In the genomic region with DNA sequence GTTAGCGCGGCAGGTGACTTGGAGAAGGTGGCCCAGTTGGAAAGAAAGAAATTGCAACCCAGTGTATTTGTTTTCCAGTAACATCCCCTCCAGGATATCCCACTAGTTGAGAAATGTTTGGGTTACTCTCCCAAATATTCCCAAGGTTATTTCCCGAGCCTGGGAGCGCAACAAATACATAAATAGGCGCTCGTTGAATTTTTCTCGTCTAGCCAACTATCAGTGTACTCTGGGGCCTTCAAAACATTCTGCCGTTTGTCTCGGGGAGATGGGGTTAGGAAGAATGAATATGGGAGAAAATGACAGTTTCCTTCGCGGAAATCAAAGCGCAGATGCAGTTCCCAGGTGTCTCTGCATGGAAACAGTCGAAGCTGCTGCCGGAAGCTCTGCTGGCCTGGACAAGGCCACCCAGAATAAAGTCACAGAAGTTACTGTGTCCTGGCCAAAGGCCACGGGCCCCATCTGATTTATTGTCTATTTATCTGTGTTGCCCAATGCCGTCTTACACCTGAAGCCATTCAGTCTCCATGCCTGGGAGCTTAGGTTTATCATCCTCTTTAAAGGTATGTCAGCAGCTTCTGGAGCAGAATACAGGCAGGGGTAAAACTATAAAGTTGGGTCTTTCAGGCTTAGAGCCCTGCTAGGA, we compare ENCODE assay signal across 8 cellular contexts. TPM values are rescaled to one million over a fixed set of nuclear protein-coding genes. Genes with fewer than 3 reads are reported as not detected.
DNase-seq lines count a peak whose midpoint lies in the region; ATAC-seq and TF ChIP-seq lines count a peak whose summit lies in the region.

No MANE protein-coding gene starts in this region.

- peaks cover 5% of the 10 kb centered on the region for H3K27me3 Mint-ChIP-seq in activated naive CD4-positive, alpha-beta T cell treated with anti-CD3 and anti-CD28 coated beads for 36 hours (ENCODE audit: low read depth)
- peaks cover 10% of the 10 kb centered on the region for H3K27me3 Mint-ChIP-seq in central memory CD8-positive, alpha-beta T cell

- intact Hi-C loops in activated naive CD4-positive, alpha-beta T cell treated with anti-CD3 and anti-CD28 coated beads for 36 hours (cut with micrococcal nuclease), result no loop called here
- intact Hi-C loops in transverse colon (cut with DNase I; ENCODE audit: low total_unique reads), result loop anchor here (5.0 kb wide), 2 partner anchors 36 to 86 kb away; no protein-coding TSS in a partner anchor

- no peaks in the 10 kb centered on the region for H3K4me1 ChIP-seq in lung (ENCODE audit: control insufficient read depth in 2 of 2, insufficient read depth in 2 of 2, low read length in 2 of 2)
- peaks cover 0 to 15% (median 9%) of the 10 kb centered on the region in 4 donors for H3K4me1 ChIP-seq in transverse colon

- no peaks in the 10 kb centered on the region for H3K36me3 Mint-ChIP-seq in activated naive CD4-positive, alpha-beta T cell treated with anti-CD3 and anti-CD28 coated beads for 36 hours (ENCODE audit: low read depth)
- no peaks in the 10 kb centered on the region for H3K36me3 Mint-ChIP-seq in central memory CD8-positive, alpha-beta T cell (ENCODE audit: insufficient read depth)

- no peak for DNase-seq in activated naive CD4-positive, alpha-beta T cell treated with anti-CD3 and anti-CD28 coated beads for 36 hours
- DNase-seq in activated naive CD4-positive, alpha-beta T cell treated with anti-CD3 and anti-CD28 coated beads, Interleukin-2, amount 50 U/mL, for 16 hours, result no peak
- no peak for DNase-seq in central memory CD8-positive, alpha-beta T cell (ENCODE audit: low spot score in 2 of 2)
- no peak for DNase-seq in lung (ENCODE audit: low spot score)
- DNase-seq in transverse colon, result peak; percentile 51
- DNase-seq in SHP77 (lab: John Stamatoyannopoulos, UW), result no peak
- DNase-seq in OCI-M1 (lab: John Stamatoyannopoulos, UW), result no peak
- DNase-seq in SIG-M5 treated with dmso at 0.1 percent for 504 hours (lab: John Stamatoyannopoulos, UW; ENCODE audit: unreplicated experiment), result no peak

- 61 to 72% methylated on average over 16 of the region's 16 CpGs for WGBS in lung, 2 donors
- WGBS in transverse colon (ENCODE audit: low coverage in 1 of 2), 2 donors, result 33 to 49% methylated on average over 13 to 16 of the region's 16 CpGs

- peak; percentile 39 for TF ChIP-seq POLR2A in transverse colon (IDR thresholded peaks at IDR 0.05)

- no peak for TF ChIP-seq EP300 in transverse colon (IDR thresholded peaks at IDR 0.05; ENCODE audit: low read depth)

- CTCF ChIA-PET in activated naive CD4-positive, alpha-beta T cell treated with anti-CD3 and anti-CD28 coated beads for 36 hours (lab: Charles Lee), result interaction anchor here (0.9 to 1.3 kb wide), 4 partner anchors 11 to 42 kb away, joined by 3 to 6 read pairs (median 3); no protein-coding TSS in a partner anchor

- in situ Hi-C loops in transverse colon (cut with MboI; ENCODE audit: low pct_ligation_motif_present in 1 of 4, low pct_unique_long_range_greater_than_20kb in 1 of 4, low sequenced_read_pairs in 3 of 4), result loop anchor here in 1 of 4 donors (25.0 kb wide), 1 partner anchor 96 kb away; the partner anchor contains the start of gene MTARC1

- H3K4me1 Mint-ChIP-seq in activated naive CD4-positive, alpha-beta T cell treated with anti-CD3 and anti-CD28 coated beads for 36 hours (ENCODE audit: low read depth), result peaks cover 4% of the 10 kb centered on the region
- H3K4me1 Mint-ChIP-seq in central memory CD8-positive, alpha-beta T cell, result peaks cover 7% of the 10 kb centered on the region

- H3K27ac ChIP-seq in lung (ENCODE audit: low read depth in 1 of 2, low read length in 1 of 2) (peak overlapping the region in 1 of 2 donors; percentile 87), transverse colon (peak overlapping the region; percentile 57 to 84 (median 80))

- TF ChIP-seq CTCF in lung (IDR thresholded peaks at IDR 0.05; ENCODE audit: control extremely low read depth, extremely low read depth) (no peak), transverse colon (IDR thresholded peaks at IDR 0.05) (no peak)

- no peak overlapping the region for H3K27ac Mint-ChIP-seq in activated naive CD4-positive, alpha-beta T cell treated with anti-CD3 and anti-CD28 coated beads for 36 hours
- H3K27ac Mint-ChIP-seq in central memory CD8-positive, alpha-beta T cell (ENCODE audit: low read depth), result no peak overlapping the region

- H3K9me3 ChIP-seq in lung (ENCODE audit: control insufficient read depth in 2 of 2, insufficient read depth in 1 of 2, low read length in 1 of 2), result no peaks in the 10 kb centered on the region
- H3K9me3 ChIP-seq in transverse colon, result no peaks in the 10 kb centered on the region

- no peaks in the 10 kb centered on the region for H3K9me3 Mint-ChIP-seq in activated naive CD4-positive, alpha-beta T cell treated with anti-CD3 and anti-CD28 coated beads for 36 hours
- H3K9me3 Mint-ChIP-seq in central memory CD8-positive, alpha-beta T cell, result no peaks in the 10 kb centered on the region

- no peak for ATAC-seq in central memory CD8-positive, alpha-beta T cell (replicated peaks; ENCODE audit: extremely low read depth, poor library complexity, severe bottlenecking)
- no peak for ATAC-seq in lung (ENCODE audit: insufficient read depth, low FRiP score)

- H3K4me3 ChIP-seq in lung (peak overlapping the region; percentile 87), transverse colon (peak overlapping the region; percentile 45 to 85 (median 66))

- H3K36me3 ChIP-seq in lung (ENCODE audit: control insufficient read depth in 2 of 2, insufficient read depth in 2 of 2, low read length in 2 of 2) (no peaks in the 10 kb centered on the region), transverse colon (no peaks in the 10 kb centered on the region)

- H3K27me3 ChIP-seq in lung (ENCODE audit: control insufficient read depth, insufficient read depth) (no peaks in the 10 kb centered on the region), transverse colon (no peaks in the 10 kb centered on the region)

- peak overlapping the region; percentile 51 for H3K4me3 Mint-ChIP-seq in activated naive CD4-positive, alpha-beta T cell treated with anti-CD3 and anti-CD28 coated beads for 36 hours
- H3K4me3 Mint-ChIP-seq in central memory CD8-positive, alpha-beta T cell, result peak overlapping the region; percentile 3

RNA-seq across cellular contexts. Expression of gene C1orf115, which starts 1.0 kb away (rescaled TPM):
- 1 to 10 TPM; 1.1 to 1.3 TPM for total RNA-seq in activated naive CD4-positive, alpha-beta T cell treated with anti-CD3 and anti-CD28 coated beads for 36 hours
- total RNA-seq in lung (10 to 100 TPM; 18.2 to 19.0 TPM), transverse colon (100 to 1,000 TPM in 2 of 4 donors, 10 to 100 TPM in 2; 43.2 to 153 (median 103) TPM)
- 10 to 100 TPM; 13.3 to 18.9 TPM for polyA plus RNA-seq in lung

RNA-seq across cellular contexts. Expression of gene MTARC2, which starts 57.0 kb away (rescaled TPM):
- not detected for total RNA-seq in activated naive CD4-positive, alpha-beta T cell treated with anti-CD3 and anti-CD28 coated beads for 36 hours
- total RNA-seq in lung (10 to 100 TPM; 42.9 to 49.9 TPM), transverse colon (100 to 1,000 TPM in 1 of 4 donors, 10 to 100 TPM in 3; 28.4 to 199 (median 41.7) TPM)
- 10 to 100 TPM; 21.4 to 36.1 TPM for polyA plus RNA-seq in lung

Comparison
In these comparisons a context has a peak if more than half of its experiments do, and no peak if none do; other contexts are left out.
1. RNA of gene C1orf115, which starts 1.0 kb away (total RNA-seq): 43.2 to 153 TPM in transverse colon and 18.2 to 19.0 TPM in lung; 1.1 to 1.3 TPM in activated naive CD4-positive, alpha-beta T cell treated with anti-CD3 and anti-CD28 coated beads for 36 hours; every median in the first group is over 4 times any median in the second.
2. RNA of gene MTARC2, which starts 57.0 kb away (total RNA-seq): 42.9 to 49.9 TPM in lung and 28.4 to 199 TPM in transverse colon; not detected in activated naive CD4-positive, alpha-beta T cell treated with anti-CD3 and anti-CD28 coated beads for 36 hours; every median in the first group is over 10 times any median in the second.